16 cellular contexts compared by ENCODE assay signal in the genomic region with DNA sequence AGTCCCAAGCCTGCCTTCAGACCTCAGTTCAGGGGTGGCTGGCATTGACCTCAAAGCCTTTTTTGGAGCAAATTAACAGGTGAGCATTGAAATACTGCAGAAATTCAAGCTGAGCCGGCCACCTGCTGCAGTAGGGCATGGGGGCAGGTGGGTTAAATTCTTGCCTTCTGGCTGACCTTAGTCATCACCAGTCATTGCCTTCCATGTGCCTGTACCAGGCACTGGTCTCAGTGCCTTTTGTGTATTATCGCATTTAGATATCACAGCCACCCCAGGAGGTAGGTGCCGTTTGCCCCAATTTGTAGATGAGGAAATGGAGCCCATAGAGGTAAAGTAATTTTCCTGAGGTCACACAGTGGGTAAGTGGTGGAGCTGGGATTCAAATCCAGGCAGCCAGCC. TPM values are rescaled to one million over a fixed set of nuclear protein-coding genes. Genes with fewer than 3 reads are reported as not detected.
A peak's percentile ranks its signal among the peaks of the same experiment; 100 is the strongest.
DNase-seq lines count a peak whose midpoint lies in the region; ATAC-seq and TF ChIP-seq lines count a peak whose summit lies in the region.
"Had no signal": no experiment of that assay in that cellular context is flagged by ENCODE, and none has a peak within 500 bp of the region (broad histone marks: within the 10 kb centered on the region; RNA-seq: fewer than 3 reads in every experiment).

No MANE protein-coding gene starts in this region.

- H3K36me3 ChIP-seq in BLaER1 treated with 17β-estradiol and CSF1 and Interleukin-3, amounts not matched to agents 10 nM and 100 nM, result peaks cover 0 to 37% (median 23%) of the 10 kb centered on the region in 11 experiments; a peak in 16 of 22 replicates

- POLR2A ChIA-PET in RWPE1 (lab: Yijun Ruan, JAX; ENCODE audit: low non-redundant PET), result no interaction called here

- H3K4me1 Mint-ChIP-seq in glutamatergic neuron (ENCODE audit: low read depth, unreplicated experiment), result peaks cover 62% of the 10 kb centered on the region

- peak overlapping the region; percentile 76 for H3K4me3 Mint-ChIP-seq in glutamatergic neuron (ENCODE audit: unreplicated experiment)
- H3K4me3 Mint-ChIP-seq: activated CD4-positive, alpha-beta memory T cell treated with anti-CD3 and anti-CD28 coated beads, Interleukin-2, amount 10 ng/mL, durations not matched to agents 7 days and 5 days; CD8-positive, alpha-beta T cell; central memory CD8-positive, alpha-beta T cell had no signal

- no peak for TF ChIP-seq CTCF in RWPE1 (conservative IDR thresholded peaks at IDR 0.05; ENCODE audit: low read depth)
- no peak for TF ChIP-seq CTCF in glutamatergic neuron (IDR thresholded peaks at IDR 0.05; ENCODE audit: partially characterized antibody, unreplicated experiment)

- no peaks in the 10 kb centered on the region for H3K9me3 ChIP-seq in BLaER1 treated with 17β-estradiol and CSF1 and Interleukin-3, amounts not matched to agents 10 nM and 100 nM (replicated peaks in 1 of 11)

- H3K27ac ChIP-seq in BLaER1 treated with 17β-estradiol and CSF1 and Interleukin-3, amounts not matched to agents 10 nM and 100 nM, result peak overlapping the region in 4 of 11 experiments; percentile 38 to 69 (median 50); a peak in 5 of 22 replicates
- peak overlapping the region; percentile 93 for H3K27ac ChIP-seq in RWPE1

- peak overlapping the region; percentile 70 to 99 (median 97) for H3K4me2 ChIP-seq in BLaER1 treated with 17β-estradiol and CSF1 and Interleukin-3, amounts not matched to agents 10 nM and 100 nM

- peaks cover 98 to 100% (median 100%) of the 10 kb centered on the region in 10 experiments for H3K4me1 ChIP-seq in BLaER1 treated with 17β-estradiol and CSF1 and Interleukin-3, amounts not matched to agents 10 nM and 100 nM

- CTCF ChIA-PET in RWPE1 (lab: Yijun Ruan, JAX), result no interaction called here

- no peak for ATAC-seq in GM18858 (IDR thresholded peaks at IDR 0.05; ENCODE audit: unreplicated experiment)
- ATAC-seq in HG02798 (IDR thresholded peaks at IDR 0.05; ENCODE audit: poor library complexity, unreplicated experiment), result no peak
- ATAC-seq: CD8-positive, alpha-beta T cell; left lobe of liver had no signal

- no peaks in the 10 kb centered on the region for H3K36me3 Mint-ChIP-seq in glutamatergic neuron (ENCODE audit: unreplicated experiment)

- no peak overlapping the region for H3K4me3 ChIP-seq in BLaER1 treated with 17β-estradiol and CSF1 and Interleukin-3, amounts not matched to agents 10 nM and 100 nM

- DNase-seq in RWPE1 (ENCODE audit: low spot score), result no peak
- DNase-seq in glutamatergic neuron, result no peak
- peak; percentile 7 for DNase-seq in renal cortical epithelial cell (ENCODE audit: low read depth)
- DNase-seq in stimulated activated CD4-positive, alpha-beta T cell treated with anti-CD3 and anti-CD28 coated beads, Interleukin-12 subunit alpha, Interleukin-12 subunit beta, amount 100 ng/mL, for 4 hours, result no peak
- DNase-seq in NAMALWA (ENCODE audit: low spot score), result no peak
- DNase-seq: activated CD4-positive, alpha-beta memory T cell treated with anti-CD3 and anti-CD28 coated beads, Interleukin-2, amount 10 ng/mL, durations not matched to agents 7 days and 5 days; activated T-cell treated with anti-CD3 and anti-CD28 coated beads, Interleukin-2, amount 50 U/mL, for 48 hours; CD8-positive, alpha-beta T cell; DMS79 treated with DMSO at 0.1 percent for 48 hours; stimulated activated CD4-positive, alpha-beta T cell treated with anti-CD3 and anti-CD28 coated beads, Interleukin-15, amount 100 ng/mL, for 24 hours had no signal

- H3K27ac Mint-ChIP-seq in glutamatergic neuron (ENCODE audit: unreplicated experiment), result peak overlapping the region; percentile 65
- H3K27ac Mint-ChIP-seq: activated CD4-positive, alpha-beta memory T cell treated with anti-CD3 and anti-CD28 coated beads, Interleukin-2, amount 10 ng/mL, durations not matched to agents 7 days and 5 days had no signal

- peaks cover 18% of the 10 kb centered on the region for H3K9me3 Mint-ChIP-seq in glutamatergic neuron (ENCODE audit: unreplicated experiment)
- H3K9me3 Mint-ChIP-seq: activated CD4-positive, alpha-beta memory T cell treated with anti-CD3 and anti-CD28 coated beads, Interleukin-2, amount 10 ng/mL, durations not matched to agents 7 days and 5 days; CD8-positive, alpha-beta T cell; central memory CD8-positive, alpha-beta T cell had no signal

- peaks cover 16% of the 10 kb centered on the region for H3K27me3 Mint-ChIP-seq in glutamatergic neuron (ENCODE audit: unreplicated experiment)
- H3K27me3 Mint-ChIP-seq: activated CD4-positive, alpha-beta memory T cell treated with anti-CD3 and anti-CD28 coated beads, Interleukin-2, amount 10 ng/mL, durations not matched to agents 7 days and 5 days; central memory CD8-positive, alpha-beta T cell had no signal

- peak overlapping the region in 7 of 11 experiments; percentile 36 to 68 (median 59); a peak in 9 of 22 replicates for H3K9ac ChIP-seq in BLaER1 treated with 17β-estradiol and CSF1 and Interleukin-3, amounts not matched to agents 10 nM and 100 nM
- H3K9ac ChIP-seq: parathyroid adenoma had no signal

- no peaks in the 10 kb centered on the region for H3K27me3 ChIP-seq in BLaER1 treated with 17β-estradiol and CSF1 and Interleukin-3, amounts not matched to agents 10 nM and 100 nM

- peaks cover 32 to 100% (median 99%) of the 10 kb centered on the region in 11 experiments; a peak in 21 of 22 replicates for H4K20me1 ChIP-seq in BLaER1 treated with 17β-estradiol and CSF1 and Interleukin-3, amounts not matched to agents 10 nM and 100 nM

RNA-seq across cellular contexts. Expression of a gene that starts 7.2 kb away (rescaled TPM):
- total RNA-seq in glutamatergic neuron (ENCODE audit: unreplicated experiment), result 49.5 TPM
- 35.6 and 37.1 TPM in 2 replicates for total RNA-seq in renal cortical epithelial cell

RNA-seq across cellular contexts. Expression of a gene that starts 21.1 kb away (rescaled TPM):
- total RNA-seq in glutamatergic neuron (ENCODE audit: unreplicated experiment) (49.1 TPM), renal cortical epithelial cell (21.5 and 51.4 TPM in 2 replicates)

RNA-seq across cellular contexts. Expression of a gene that starts 23.9 kb away (rescaled TPM):
- total RNA-seq in glutamatergic neuron (ENCODE audit: unreplicated experiment), result 6.3 TPM
- 0.65 TPM in 1 of 2 replicates, not detected in the other for total RNA-seq in renal cortical epithelial cell
